ENCODE assay signal across 16 cellular contexts in genomic region chr9:127559247-127559680, GRCh38. TPM values are rescaled to one million over a fixed set of nuclear protein-coding genes. Genes with fewer than 3 reads are reported as not detected.
DNase-seq lines count a peak whose midpoint lies in the region; ATAC-seq and TF ChIP-seq lines count a peak whose summit lies in the region.
"Had no signal": no experiment of that assay in that cellular context is flagged by ENCODE, and none has a peak within 500 bp of the region (broad histone marks: within the 10 kb centered on the region; RNA-seq: fewer than 3 reads in every experiment).

No MANE protein-coding gene starts in this region.

- no peak for TF ChIP-seq EP300 in stomach (IDR thresholded peaks at IDR 0.05)

- no peak for ATAC-seq in activated CD8-positive, alpha-beta T cell treated with anti-CD3 and anti-CD28 coated beads, Interleukin-2, amount 10 ng/mL, durations not matched to agents 7 days and 5 days
- ATAC-seq in activated CD8-positive, alpha-beta T cell treated with anti-CD3 and anti-CD28 coated beads for 36 hours, result no peak
- no peak for ATAC-seq in activated T-helper 17 cell treated with anti-CD3 and anti-CD28 coated beads, Interleukin-2, amount 50 U/mL, for 72 hours (replicated peaks)
- no peak for ATAC-seq in lower lobe of right lung

- peaks cover 94% of the 10 kb centered on the region for H3K79me2 ChIP-seq in hepatocyte

- peaks cover 34% of the 10 kb centered on the region for H3K36me3 ChIP-seq in lower lobe of right lung
- peaks cover 10 to 37% (median 23%) of the 10 kb centered on the region in 4 donors for H3K36me3 ChIP-seq in stomach
- H3K36me3 ChIP-seq in hepatocyte (replicated peaks; ENCODE audit: insufficient read depth, low read depth), result no peaks in the 10 kb centered on the region
- H3K36me3 ChIP-seq in Caco-2 (ENCODE audit: control insufficient read depth, insufficient read depth, low read length), result no peaks in the 10 kb centered on the region; the same call in 1 of the 2 replicates

- intact Hi-C loops in activated CD8-positive, alpha-beta T cell treated with anti-CD3 and anti-CD28 coated beads for 36 hours (cut with micrococcal nuclease), result no loop called here
- intact Hi-C loops in lower lobe of right lung (cut with DNase I) (no loop called here), stomach (cut with DNase I; ENCODE audit: low total_unique reads) (no loop called here), Caco-2 (cut with micrococcal nuclease; ENCODE audit: unreplicated experiment) (no loop called here)

- H3K27me3 ChIP-seq in lower lobe of right lung (ENCODE audit: low read depth), result no peaks in the 10 kb centered on the region
- no peaks in the 10 kb centered on the region for H3K27me3 ChIP-seq in stomach
- no peaks in the 10 kb centered on the region for H3K27me3 ChIP-seq in hepatocyte
- no peaks in the 10 kb centered on the region for H3K27me3 ChIP-seq in Caco-2 (replicated peaks; ENCODE audit: control insufficient read depth, insufficient read depth, low read length)

- no peaks in the 10 kb centered on the region for H3K27me3 Mint-ChIP-seq in activated CD8-positive, alpha-beta T cell treated with anti-CD3 and anti-CD28 coated beads, Interleukin-2, amount 10 ng/mL, durations not matched to agents 7 days and 5 days (ENCODE audit: low read depth)
- H3K27me3 Mint-ChIP-seq in activated CD8-positive, alpha-beta T cell treated with anti-CD3 and anti-CD28 coated beads for 36 hours, result no peaks in the 10 kb centered on the region
- no peaks in the 10 kb centered on the region for H3K27me3 Mint-ChIP-seq in activated T-helper 17 cell treated with anti-CD3 and anti-CD28 coated beads, Interleukin-2, amount 50 U/mL, for 72 hours
- H3K27me3 Mint-ChIP-seq in Caco-2 (ENCODE audit: insufficient read depth, unreplicated experiment), result no peaks in the 10 kb centered on the region

- POLR2A ChIA-PET in activated CD8-positive, alpha-beta T cell treated with anti-CD3 and anti-CD28 coated beads, Interleukin-2, amount 10 ng/mL, durations not matched to agents 7 days and 5 days (lab: Charles Lee), result interaction anchor here (1.2 to 1.8 kb wide), 2 partner anchors 9 to 11 kb away, joined by 3 to 16 read pairs; no protein-coding TSS in a partner anchor
- POLR2A ChIA-PET in activated CD8-positive, alpha-beta T cell treated with anti-CD3 and anti-CD28 coated beads for 36 hours (lab: Charles Lee), result interaction anchor here (3.0 to 4.1 kb wide), 2 partner anchors 8 to 109 kb away, joined by 12 to 19 read pairs; partner anchors contain the start of genes LRSAM1 and RPL12
- POLR2A ChIA-PET in Caco-2 (lab: Charles Lee), result no interaction called here

- peaks cover 99% of the 10 kb centered on the region for H3K4me1 ChIP-seq in lower lobe of right lung
- H3K4me1 ChIP-seq in stomach, result peaks cover 88 to 100% (median 94%) of the 10 kb centered on the region in 4 donors
- H3K4me1 ChIP-seq in hepatocyte (ENCODE audit: insufficient read depth), result peaks cover 50% of the 10 kb centered on the region
- H3K4me1 ChIP-seq in Caco-2, result peaks cover 36% of the 10 kb centered on the region

- TF ChIP-seq POLR2A in stomach (IDR thresholded peaks at IDR 0.05), result no peak

- no peak for DNase-seq in activated CD8-positive, alpha-beta T cell treated with anti-CD3 and anti-CD28 coated beads, Interleukin-2, amount 10 ng/mL, durations not matched to agents 7 days and 5 days
- no peak for DNase-seq in activated CD8-positive, alpha-beta T cell treated with anti-CD3 and anti-CD28 coated beads for 36 hours
- DNase-seq in lower lobe of right lung (no peak), stomach (no peak), hepatocyte (ENCODE audit: low spot score) (no peak), AG08395 (ENCODE audit: low spot score) (no peak), Caco-2 (no peak)
- DNase-seq: activated T-cell treated with anti-CD3 and anti-CD28 coated beads, Interleukin-2, amount 50 U/mL, for 1 hour; aorta; NCI-H1436 treated with DMSO at 0.1 percent for 48 hours; NCI-H526; SHP77 treated with DMSO at 0.1 percent for 48 hours; WERI-Rb-1 had no signal

- H3K4me3 Mint-ChIP-seq in activated CD8-positive, alpha-beta T cell treated with anti-CD3 and anti-CD28 coated beads, Interleukin-2, amount 10 ng/mL, durations not matched to agents 7 days and 5 days, result peak overlapping the region; percentile 76
- H3K4me3 Mint-ChIP-seq in activated CD8-positive, alpha-beta T cell treated with anti-CD3 and anti-CD28 coated beads for 36 hours, result no peak overlapping the region
- H3K4me3 Mint-ChIP-seq in activated T-helper 17 cell treated with anti-CD3 and anti-CD28 coated beads, Interleukin-2, amount 50 U/mL, for 72 hours, result no peak overlapping the region
- H3K4me3 Mint-ChIP-seq in Caco-2 (ENCODE audit: unreplicated experiment), result no peak overlapping the region
- H3K4me3 Mint-ChIP-seq: memory B cell had no signal

- H3K9me3 Mint-ChIP-seq in activated CD8-positive, alpha-beta T cell treated with anti-CD3 and anti-CD28 coated beads, Interleukin-2, amount 10 ng/mL, durations not matched to agents 7 days and 5 days (ENCODE audit: insufficient read depth), result no peaks in the 10 kb centered on the region
- H3K9me3 Mint-ChIP-seq in activated CD8-positive, alpha-beta T cell treated with anti-CD3 and anti-CD28 coated beads for 36 hours, result no peaks in the 10 kb centered on the region
- H3K9me3 Mint-ChIP-seq in activated T-helper 17 cell treated with anti-CD3 and anti-CD28 coated beads, Interleukin-2, amount 50 U/mL, for 72 hours, result no peaks in the 10 kb centered on the region
- no peaks in the 10 kb centered on the region for H3K9me3 Mint-ChIP-seq in Caco-2 (ENCODE audit: unreplicated experiment)
- H3K9me3 Mint-ChIP-seq: memory B cell had no signal

- no peak overlapping the region for H3K4me2 ChIP-seq in hepatocyte

- peak overlapping the region; percentile 83 for H3K27ac ChIP-seq in lower lobe of right lung
- peak overlapping the region in 4 of 5 donors; percentile 85 to 99 (median 88) for H3K27ac ChIP-seq in stomach
- H3K27ac ChIP-seq in hepatocyte, result no peak overlapping the region
- H3K27ac ChIP-seq: WERI-Rb-1 had no signal

- WGBS in stomach, 5 donors, result 59 to 80% (median 66%) methylated on average over 3 to 5 of the region's 5 CpGs
- 84% methylated on average over 5 of the region's 5 CpGs for WGBS in hepatocyte (ENCODE audit: low lambda C conversion rate, missing lambda C conversion rate)

- peaks cover 70% of the 10 kb centered on the region for H3K36me3 Mint-ChIP-seq in activated CD8-positive, alpha-beta T cell treated with anti-CD3 and anti-CD28 coated beads, Interleukin-2, amount 10 ng/mL, durations not matched to agents 7 days and 5 days (ENCODE audit: low read depth)
- H3K36me3 Mint-ChIP-seq in activated CD8-positive, alpha-beta T cell treated with anti-CD3 and anti-CD28 coated beads for 36 hours (ENCODE audit: low read depth), result no peaks in the 10 kb centered on the region
- H3K36me3 Mint-ChIP-seq in activated T-helper 17 cell treated with anti-CD3 and anti-CD28 coated beads, Interleukin-2, amount 50 U/mL, for 72 hours (ENCODE audit: low read depth), result peaks cover 14% of the 10 kb centered on the region
- peaks cover 35% of the 10 kb centered on the region for H3K36me3 Mint-ChIP-seq in Caco-2 (ENCODE audit: insufficient read depth, unreplicated experiment)
- H3K36me3 Mint-ChIP-seq: memory B cell had no signal

- H3K27ac Mint-ChIP-seq in activated CD8-positive, alpha-beta T cell treated with anti-CD3 and anti-CD28 coated beads, Interleukin-2, amount 10 ng/mL, durations not matched to agents 7 days and 5 days, result peak overlapping the region; percentile 97
- no peak overlapping the region for H3K27ac Mint-ChIP-seq in activated CD8-positive, alpha-beta T cell treated with anti-CD3 and anti-CD28 coated beads for 36 hours
- H3K27ac Mint-ChIP-seq in activated T-helper 17 cell treated with anti-CD3 and anti-CD28 coated beads, Interleukin-2, amount 50 U/mL, for 72 hours, result peak overlapping the region; percentile 92
- no peak overlapping the region for H3K27ac Mint-ChIP-seq in Caco-2 (ENCODE audit: unreplicated experiment)
- H3K27ac Mint-ChIP-seq: memory B cell had no signal

- H3K4me3 ChIP-seq in lower lobe of right lung (no peak overlapping the region), stomach (no peak overlapping the region), hepatocyte (no peak overlapping the region), Caco-2 (ENCODE audit: low read depth, low read length) (no peak overlapping the region)
- H3K4me3 ChIP-seq: thoracic aorta had no signal

- no peak overlapping the region for H2AFZ ChIP-seq in hepatocyte

- peaks cover 45% of the 10 kb centered on the region for H4K20me1 ChIP-seq in hepatocyte (ENCODE audit: insufficient read depth, poor library complexity, severe bottlenecking)

- TF ChIP-seq CTCF in activated CD8-positive, alpha-beta T cell treated with anti-CD3 and anti-CD28 coated beads for 36 hours (IDR thresholded peaks at IDR 0.05), result no peak
- no peak for TF ChIP-seq CTCF in lower lobe of right lung (IDR thresholded peaks at IDR 0.05)
- TF ChIP-seq CTCF in stomach (IDR thresholded peaks at IDR 0.05), result no peak
- no peak for TF ChIP-seq CTCF in hepatocyte (IDR thresholded peaks at IDR 0.05; ENCODE audit: poor library complexity)
- TF ChIP-seq CTCF in Caco-2 (IDR thresholded peaks at IDR 0.05; ENCODE audit: insufficient read depth in 1 of 2, low read depth in 1 of 2, low read length in 1 of 2, severe bottlenecking in 1 of 2, unreplicated experiment in 1 of 2), result no peak

- CTCF ChIA-PET in activated CD8-positive, alpha-beta T cell treated with anti-CD3 and anti-CD28 coated beads, Interleukin-2, amount 10 ng/mL, durations not matched to agents 7 days and 5 days (lab: Charles Lee), result interaction anchor here (1.0 to 2.2 kb wide), 3 partner anchors 11 to 176 kb away, joined by 3 to 6 read pairs (median 4); partner anchors contain the start of gene TOR2A
- CTCF ChIA-PET in activated CD8-positive, alpha-beta T cell treated with anti-CD3 and anti-CD28 coated beads for 36 hours (lab: Charles Lee), result interaction anchor here (0.6 to 1.8 kb wide), 9 partner anchors 9 to 176 kb away, joined by 3 to 9 read pairs (median 4); partner anchors contain the start of genes SLC2A8 and TOR2A
- CTCF ChIA-PET in Caco-2 (lab: Charles Lee), result interaction anchor here (0.6 to 1.2 kb wide), 2 partner anchors 33 to 706 kb away, joined by 3 to 4 read pairs; no protein-coding TSS in a partner anchor

- H3K4me1 Mint-ChIP-seq in activated CD8-positive, alpha-beta T cell treated with anti-CD3 and anti-CD28 coated beads, Interleukin-2, amount 10 ng/mL, durations not matched to agents 7 days and 5 days (ENCODE audit: low read depth), result peaks cover 93% of the 10 kb centered on the region
- H3K4me1 Mint-ChIP-seq in activated CD8-positive, alpha-beta T cell treated with anti-CD3 and anti-CD28 coated beads for 36 hours (ENCODE audit: low read depth), result peaks cover 56% of the 10 kb centered on the region
- H3K4me1 Mint-ChIP-seq in activated T-helper 17 cell treated with anti-CD3 and anti-CD28 coated beads, Interleukin-2, amount 50 U/mL, for 72 hours, result peaks cover 52% of the 10 kb centered on the region
- peaks cover 14% of the 10 kb centered on the region for H3K4me1 Mint-ChIP-seq in Caco-2 (ENCODE audit: low read depth, unreplicated experiment)

- no TSS peak for BruUV-seq in Caco-2 (replicated peaks; lab: Mats Ljungman, UMichigan)

- no peaks in the 10 kb centered on the region for H3K9me2 ChIP-seq in hepatocyte (replicated peaks; ENCODE audit: insufficient read depth)

- H3K9me3 ChIP-seq in lower lobe of right lung (no peaks in the 10 kb centered on the region), stomach (no peaks in the 10 kb centered on the region), hepatocyte (ENCODE audit: low read depth) (no peaks in the 10 kb centered on the region), Caco-2 (no peaks in the 10 kb centered on the region)
- H3K9me3 ChIP-seq: thoracic aorta had no signal

RNA-seq across cellular contexts. Expression of gene STXBP1, which starts 52.8 kb away (rescaled TPM):
- 10 to 100 TPM; 24.2 to 25.3 TPM for total RNA-seq in activated CD8-positive, alpha-beta T cell treated with anti-CD3 and anti-CD28 coated beads, Interleukin-2, amount 10 ng/mL, durations not matched to agents 7 days and 5 days
- total RNA-seq in activated CD8-positive, alpha-beta T cell treated with anti-CD3 and anti-CD28 coated beads for 36 hours, result 10 to 100 TPM; 19.2 to 23.5 TPM
- 10 to 100 TPM; 14.7 to 17.1 TPM for total RNA-seq in activated T-helper 17 cell treated with anti-CD3 and anti-CD28 coated beads, Interleukin-2, amount 50 U/mL, for 72 hours
- total RNA-seq in lower lobe of right lung (88.6 TPM), stomach (10 to 100 TPM; 14.9 to 77.7 (median 31.3) TPM), hepatocyte (10.7 and 27.6 TPM in 2 replicates), Caco-2 (2022) (5.5 and 6.7 TPM in 2 replicates)
- polyA plus RNA-seq in stomach (1 to 10 TPM; 5.2 to 8.7 (median 7.6) TPM), hepatocyte (18.0 and 22.6 TPM in 2 replicates)

Comparison
In these comparisons a context has a peak if more than half of its experiments do, and no peak if none do; other contexts are left out.
1. H3K27ac Mint-ChIP-seq: peak in activated CD8-positive, alpha-beta T cell treated with anti-CD3 and anti-CD28 coated beads, Interleukin-2, amount 10 ng/mL, durations not matched to agents 7 days and 5 days (single experiment) and activated T-helper 17 cell treated with anti-CD3 and anti-CD28 coated beads, Interleukin-2, amount 50 U/mL, for 72 hours (single experiment); none in activated CD8-positive, alpha-beta T cell treated with anti-CD3 and anti-CD28 coated beads for 36 hours (single experiment) and Caco-2 (single experiment).